In the genomic region with DNA sequence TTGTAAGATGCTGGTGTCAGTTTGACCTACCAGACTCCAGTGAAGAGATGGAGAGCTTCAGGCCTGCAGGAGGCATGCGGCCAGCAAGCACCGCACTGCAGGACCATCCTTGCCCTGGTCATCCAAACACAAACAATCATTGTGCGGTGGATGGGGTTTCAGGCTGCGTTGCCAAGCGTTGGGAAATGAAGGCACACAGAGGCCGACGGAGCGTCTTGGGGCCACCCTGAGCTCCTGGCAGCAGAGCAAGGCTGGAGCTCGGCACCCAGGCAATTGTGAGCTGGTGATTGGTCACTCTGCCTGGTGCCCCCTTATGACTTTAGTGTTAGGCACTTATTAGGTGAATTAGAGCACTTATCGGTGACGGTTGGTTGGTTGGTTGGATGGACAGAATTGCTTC, we compare ENCODE assay signal across 20 cellular contexts.
A peak's percentile ranks its signal among the peaks of the same experiment; 100 is the strongest.
DNase-seq lines count a peak whose midpoint lies in the region; TF ChIP-seq lines count a peak whose summit lies in the region.
"Had no signal": no experiment of that assay in that cellular context is flagged by ENCODE, and none has a peak within 500 bp of the region (broad histone marks: within the 10 kb centered on the region; RNA-seq: fewer than 3 reads in every experiment).

No MANE protein-coding gene starts in this region.

- H2BK12ac ChIP-seq in trophoblast cell (ENCODE audit: low read length), result no peak overlapping the region

- no peak overlapping the region for H2AK5ac ChIP-seq in trophoblast cell (ENCODE audit: low read length)

- H2AFZ ChIP-seq in trophoblast cell (ENCODE audit: insufficient read depth, low read length, poor library complexity), result no peak overlapping the region

- H3K23ac ChIP-seq in trophoblast cell (ENCODE audit: low read length), result peak overlapping the region; percentile 52

- peak overlapping the region; percentile 20 for H3K27ac ChIP-seq in ectodermal cell (ENCODE audit: insufficient read depth, low read depth, low read length, poor library complexity, severe bottlenecking)
- H3K27ac ChIP-seq in trophoblast cell (ENCODE audit: low read depth, low read length), result no peak overlapping the region
- H3K27ac ChIP-seq: 22Rv1; BLaER1 treated with 17β-estradiol and CSF1 and Interleukin-3, amounts not matched to agents 10 nM and 100 nM had no signal

- H3K79me2 ChIP-seq in trophoblast cell (ENCODE audit: control insufficient read depth, insufficient read depth, low read length, poor library complexity), result no peaks in the 10 kb centered on the region

- H2BK120ac ChIP-seq in trophoblast cell (ENCODE audit: insufficient read depth, low read length, poor library complexity), result no peak overlapping the region

- H3K18ac ChIP-seq in trophoblast cell (ENCODE audit: low read length), result no peak overlapping the region

- no peak overlapping the region for H3K9ac ChIP-seq in trophoblast cell (ENCODE audit: low read length)
- H3K9ac ChIP-seq: BLaER1 treated with 17β-estradiol and CSF1 and Interleukin-3, amounts not matched to agents 10 nM and 100 nM had no signal

- H3K36me3 ChIP-seq in ectodermal cell (ENCODE audit: control insufficient read depth, insufficient read depth, low read length) (no peaks in the 10 kb centered on the region), trophoblast cell (ENCODE audit: control insufficient read depth in 1 of 2, insufficient read depth in 2 of 2, low read length in 2 of 2) (no peaks in the 10 kb centered on the region)
- H3K36me3 ChIP-seq: BE2C; BLaER1 treated with 17β-estradiol and CSF1 and Interleukin-3, amounts not matched to agents 10 nM and 100 nM had no signal

- peaks cover 53% of the 10 kb centered on the region for H3K4me1 ChIP-seq in ectodermal cell (ENCODE audit: control insufficient read depth, insufficient read depth, low read length)
- no peaks in the 10 kb centered on the region for H3K4me1 ChIP-seq in trophoblast cell (ENCODE audit: control insufficient read depth in 1 of 2, insufficient read depth in 2 of 2, low read length in 2 of 2)
- H3K4me1 ChIP-seq: BE2C; BLaER1 treated with 17β-estradiol and CSF1 and Interleukin-3, amounts not matched to agents 10 nM and 100 nM had no signal

- H3K27ac Mint-ChIP-seq in neural crest cell (ENCODE audit: unreplicated experiment), result peak overlapping the region; percentile 94
- H3K27ac Mint-ChIP-seq: CD14-positive monocyte; CD4-positive, alpha-beta T cell had no signal

- H3K4me3 ChIP-seq in ectodermal cell (ENCODE audit: insufficient read depth, low read depth, low read length) (no peak overlapping the region), trophoblast cell (ENCODE audit: low read depth, low read length) (no peak overlapping the region)
- H3K4me3 ChIP-seq: BLaER1 treated with 17β-estradiol and CSF1 and Interleukin-3, amounts not matched to agents 10 nM and 100 nM had no signal

- H3K4me3 Mint-ChIP-seq in neural crest cell, result peak overlapping the region; percentile 78
- H3K4me3 Mint-ChIP-seq: CD14-positive monocyte; CD4-positive, alpha-beta T cell; CD8-positive, alpha-beta memory T cell had no signal

- no peaks in the 10 kb centered on the region for H3K27me3 Mint-ChIP-seq in neural crest cell (ENCODE audit: low read depth)

- H2BK5ac ChIP-seq in trophoblast cell (ENCODE audit: low read depth, low read length, poor library complexity), result no peak overlapping the region

- no peak overlapping the region for H3K4ac ChIP-seq in trophoblast cell (ENCODE audit: low read depth, low read length)

- peaks cover 4% of the 10 kb centered on the region for H3K36me3 Mint-ChIP-seq in neural crest cell (ENCODE audit: low read depth)
- H3K36me3 Mint-ChIP-seq: CD14-positive monocyte; CD8-positive, alpha-beta memory T cell had no signal

- H3K27me3 ChIP-seq in ectodermal cell (ENCODE audit: control insufficient read depth, insufficient read depth, low read length, poor library complexity, severe bottlenecking), result no peaks in the 10 kb centered on the region
- H3K27me3 ChIP-seq in trophoblast cell (ENCODE audit: insufficient read depth, low read length), result no peaks in the 10 kb centered on the region
- H3K27me3 ChIP-seq: BE2C; BLaER1 treated with 17β-estradiol and CSF1 and Interleukin-3, amounts not matched to agents 10 nM and 100 nM had no signal

- no peaks in the 10 kb centered on the region for H3K79me1 ChIP-seq in trophoblast cell (ENCODE audit: low read length)

- no peak overlapping the region for H3K4me2 ChIP-seq in trophoblast cell (ENCODE audit: low read length)
- H3K4me2 ChIP-seq: BLaER1 treated with 17β-estradiol and CSF1 and Interleukin-3, amounts not matched to agents 10 nM and 100 nM had no signal

- 84% methylated on average over 11 of the region's 11 CpGs for WGBS in ectodermal cell, 2 experiments
- no CpG with 5 or more reads among the region's 11 CpGs for WGBS in trophoblast cell (ENCODE audit: extremely low coverage, insufficient coverage, insufficient read length)

- no peak overlapping the region for H4K91ac ChIP-seq in trophoblast cell (ENCODE audit: low read depth, low read length)

- H3K9me3 Mint-ChIP-seq in neural crest cell, result peaks cover 6% of the 10 kb centered on the region
- H3K9me3 Mint-ChIP-seq: CD4-positive, alpha-beta T cell had no signal

- H4K8ac ChIP-seq in trophoblast cell (ENCODE audit: low read depth, low read length), result no peak overlapping the region

- H3K9me3 ChIP-seq in ectodermal cell (ENCODE audit: control insufficient read depth, low read length) (no peaks in the 10 kb centered on the region), trophoblast cell (ENCODE audit: insufficient read depth, low read depth, low read length) (peaks cover 2% of the 10 kb centered on the region)
- H3K9me3 ChIP-seq: BE2C had no signal

- in situ Hi-C loops in G401 (cut with HindIII; ENCODE audit: low sequenced_read_pairs), result no loop called here

- no peak for TF ChIP-seq CTCF in neural crest cell (conservative IDR thresholded peaks at IDR 0.05)

- no peak overlapping the region for H3K14ac ChIP-seq in trophoblast cell (ENCODE audit: low read length)

- no peak overlapping the region for H4K12ac ChIP-seq in trophoblast cell (ENCODE audit: low read depth, low read length)

- H3K4me1 Mint-ChIP-seq in neural crest cell, result peaks cover 72% of the 10 kb centered on the region
- H3K4me1 Mint-ChIP-seq: CD14-positive monocyte; CD8-positive, alpha-beta memory T cell had no signal

- DNase-seq in G401 (ENCODE audit: low spot score), result peak; percentile 1
- DNase-seq in neural crest cell (ENCODE audit: low read depth, low spot score), result no peak
- DNase-seq in trophoblast cell, result no peak
- DNase-seq in amniotic stem cell (lab: John Stamatoyannopoulos, UW), result no peak
- no peak for DNase-seq in AML-193 (lab: John Stamatoyannopoulos, UW)
- no peak for DNase-seq in NCI-H2107 (lab: John Stamatoyannopoulos, UW)
- DNase-seq: BE2C; CD4-positive, alpha-beta T cell; CD8-positive, alpha-beta memory T cell; DMS 273 treated with DMSO at 0.1 percent for 48 hours; DMS79; EL; GF-D8; GOT3; H7; HCEC 1CT had no signal
